Comparison of ENCODE assay signal across 1 cellular context in genomic region chr14:23049011-23049410, GRCh38.
TF ChIP-seq lines count a peak whose summit lies in the region.

No MANE protein-coding gene starts in this region.

TF ChIP-seq in HepG2, 621 proteins besides CTCF, POLR2A, EP300 and RAD21:
- TF ChIP-seq ZGPAT (CRISPR knock-in tag; IDR thresholded peaks at IDR 0.05) (no peak), ZBTB40 (IDR thresholded peaks at IDR 0.05) (no peak), ZBTB40 (CRISPR knock-in tag; IDR thresholded peaks at IDR 0.05) (0 out of 2 replicates have a peak, but pooled peaks have one; percentile 16), ZFP1 (CRISPR knock-in tag; IDR thresholded peaks at IDR 0.05) (no peak), ZNF121 (CRISPR knock-in tag; IDR thresholded peaks at IDR 0.05) (no peak), ZNF225 (CRISPR knock-in tag; IDR thresholded peaks at IDR 0.05) (0 out of 2 replicates have a peak, but pooled peaks have one; percentile 14)
